Comparison of ENCODE assay signal across 8 cellular contexts in genomic region chr1:151199860-151200581, GRCh38. TPM values are rescaled to one million over a fixed set of nuclear protein-coding genes. Genes with fewer than 3 reads are reported as not detected.
A peak's percentile ranks its signal among the peaks of the same experiment; 100 is the strongest.
DNase-seq lines count a peak whose midpoint lies in the region; ATAC-seq lines count a peak whose summit lies in the region.

No MANE protein-coding gene starts in this region.

- peak overlapping the region; percentile 93 to 100 (median 97) for H3K27ac Mint-ChIP-seq in CD4-positive, alpha-beta memory T cell
- peak overlapping the region; percentile 96 for H3K27ac Mint-ChIP-seq in activated naive CD8-positive, alpha-beta T cell
- peak overlapping the region; percentile 99 for H3K27ac Mint-ChIP-seq in stimulated activated naive B cell treated with anti-CD40 and anti-IgM and Interleukin-4, amounts not matched to agents 10 μg/mL and 1 μg/mL and 100 μg/mL, for 72 hours

- H3K27me3 Mint-ChIP-seq in CD4-positive, alpha-beta memory T cell, result peaks cover 0 to 2% of the 10 kb centered on the region in 2 donors
- H3K27me3 Mint-ChIP-seq in activated naive CD8-positive, alpha-beta T cell, result no peaks in the 10 kb centered on the region
- no peaks in the 10 kb centered on the region for H3K27me3 Mint-ChIP-seq in stimulated activated naive B cell treated with anti-CD40 and anti-IgM and Interleukin-4, amounts not matched to agents 10 μg/mL and 1 μg/mL and 100 μg/mL, for 72 hours

- DNase-seq in CD4-positive, alpha-beta memory T cell, result peak in 1 of 5 donors; percentile 47
- DNase-seq in LHCN-M2 (ENCODE audit: low read depth), result peak; percentile 70
- DNase-seq in stimulated activated naive B cell treated with anti-CD40 and anti-IgM and Interleukin-4, amounts not matched to agents 10 μg/mL and 1 μg/mL and 100 μg/mL, for 72 hours, result no peak
- no peak for DNase-seq in NCI-H1436 (lab: John Stamatoyannopoulos, UW)
- no peak for DNase-seq in activated gamma-delta T cell treated with Interleukin-2 at 50 U/mL for 16 hours

- H3K36me3 ChIP-seq in CD4-positive, alpha-beta memory T cell (ENCODE audit: insufficient read depth, low read length), result peaks cover 5% of the 10 kb centered on the region
- H3K36me3 ChIP-seq in iPS-20b (ENCODE audit: insufficient read depth, low read depth, low read length), result peaks cover 33% of the 10 kb centered on the region; the same call in 1 of the 2 replicates

- ATAC-seq in stimulated activated naive B cell treated with anti-CD40 and anti-IgM and Interleukin-4, amounts not matched to agents 10 μg/mL and 1 μg/mL and 100 μg/mL, for 72 hours (replicated peaks), result no peak
- ATAC-seq in GM21526 (IDR thresholded peaks at IDR 0.05; ENCODE audit: low FRiP score, unreplicated experiment), result no peak

- peaks cover 39% of the 10 kb centered on the region for H3K4me1 ChIP-seq in CD4-positive, alpha-beta memory T cell (ENCODE audit: insufficient read depth, low read length)
- H3K4me1 ChIP-seq in iPS-20b (ENCODE audit: insufficient read depth, low read length), result no peaks in the 10 kb centered on the region; the same call in 1 of the 2 replicates

- CTCF ChIA-PET in CD4-positive, alpha-beta memory T cell (lab: Charles Lee; ENCODE audit: partially characterized antibody), result interaction anchor here (1.1 to 2.6 kb wide), 4 partner anchors 45 to 141 kb away, joined by 3 to 8 read pairs (median 4); no protein-coding TSS in a partner anchor

- H3K27ac ChIP-seq in CD4-positive, alpha-beta memory T cell (ENCODE audit: low read depth, low read length), result peak overlapping the region; percentile 79
- no peak overlapping the region for H3K27ac ChIP-seq in iPS-20b (ENCODE audit: low read length)

- H3K4me3 ChIP-seq in CD4-positive, alpha-beta memory T cell (ENCODE audit: low read length in 2 of 2), result peak overlapping the region; percentile 89 to 99
- H3K4me3 ChIP-seq in iPS-20b (ENCODE audit: low read length), result peak overlapping the region; percentile 97

- peak overlapping the region; percentile 96 to 100 (median 98) for H3K4me3 Mint-ChIP-seq in CD4-positive, alpha-beta memory T cell
- H3K4me3 Mint-ChIP-seq in activated naive CD8-positive, alpha-beta T cell, result peak overlapping the region; percentile 100
- peak overlapping the region; percentile 96 to 97 for H3K4me3 Mint-ChIP-seq in stimulated activated naive B cell treated with anti-CD40 and anti-IgM and Interleukin-4, amounts not matched to agents 10 μg/mL and 1 μg/mL and 100 μg/mL, for 72 hours

- peaks cover 33 to 60% (median 49%) of the 10 kb centered on the region in 4 donors for H3K4me1 Mint-ChIP-seq in CD4-positive, alpha-beta memory T cell
- peaks cover 49% of the 10 kb centered on the region for H3K4me1 Mint-ChIP-seq in activated naive CD8-positive, alpha-beta T cell (ENCODE audit: low read depth)
- peaks cover 18 to 44% of the 10 kb centered on the region in 2 donors for H3K4me1 Mint-ChIP-seq in stimulated activated naive B cell treated with anti-CD40 and anti-IgM and Interleukin-4, amounts not matched to agents 10 μg/mL and 1 μg/mL and 100 μg/mL, for 72 hours

- peaks cover 3 to 27% of the 10 kb centered on the region in 2 donors for H3K36me3 Mint-ChIP-seq in CD4-positive, alpha-beta memory T cell
- H3K36me3 Mint-ChIP-seq in activated naive CD8-positive, alpha-beta T cell, result no peaks in the 10 kb centered on the region
- H3K36me3 Mint-ChIP-seq in stimulated activated naive B cell treated with anti-CD40 and anti-IgM and Interleukin-4, amounts not matched to agents 10 μg/mL and 1 μg/mL and 100 μg/mL, for 72 hours, result peaks cover 21 to 28% of the 10 kb centered on the region in 2 donors

- H3K9ac ChIP-seq in iPS-20b (ENCODE audit: low read depth, low read length), result peak overlapping the region; percentile 98

- POLR2A ChIA-PET in CD4-positive, alpha-beta memory T cell (lab: Charles Lee; ENCODE audit: partially characterized antibody), result interaction anchor here (1.2 to 4.5 kb wide), 5 partner anchors 10 to 55 kb away, joined by 3 to 25 read pairs (median 4); partner anchors contain the start of genes PSMD4, TNFAIP8L2 and VPS72

- no peaks in the 10 kb centered on the region for H3K27me3 ChIP-seq in CD4-positive, alpha-beta memory T cell (ENCODE audit: insufficient read depth, low read length)
- H3K27me3 ChIP-seq in iPS-20b (ENCODE audit: insufficient read depth, low read length), result no peaks in the 10 kb centered on the region

- no peaks in the 10 kb centered on the region for H3K9me3 ChIP-seq in CD4-positive, alpha-beta memory T cell (ENCODE audit: control insufficient read depth in 1 of 2, low read length in 2 of 2)
- H3K9me3 ChIP-seq in iPS-20b (ENCODE audit: insufficient read depth, low read depth, low read length), result no peaks in the 10 kb centered on the region

- peaks cover 0 to 3% (median 0%) of the 10 kb centered on the region in 8 donors for H3K9me3 Mint-ChIP-seq in CD4-positive, alpha-beta memory T cell
- H3K9me3 Mint-ChIP-seq in activated naive CD8-positive, alpha-beta T cell (ENCODE audit: low read depth), result no peaks in the 10 kb centered on the region
- H3K9me3 Mint-ChIP-seq in stimulated activated naive B cell treated with anti-CD40 and anti-IgM and Interleukin-4, amounts not matched to agents 10 μg/mL and 1 μg/mL and 100 μg/mL, for 72 hours, result no peaks in the 10 kb centered on the region

- intact Hi-C loops in CD4-positive, alpha-beta memory T cell (cut with micrococcal nuclease), result loop anchor here (2.0 to 10.0 kb wide), 2 partner anchors 147 to 195 kb away; partner anchors contain the start of genes PSMB4 and RFX5

RNA-seq across cellular contexts. Expression of gene PIP5K1A, which starts 1.7 kb away (rescaled TPM):
- total RNA-seq in CD4-positive, alpha-beta memory T cell, result 10 to 100 TPM; 50.8 to 53.1 TPM
- 10 to 100 TPM; 13.7 to 16.2 TPM for polyA plus RNA-seq in CD4-positive, alpha-beta memory T cell
- total RNA-seq in LHCN-M2 (2014; rRNA removed), result 48.9 and 49.7 TPM in 2 replicates
- polyA plus RNA-seq in LHCN-M2 (2012), result 33.5 TPM

RNA-seq across cellular contexts. Expression of gene VPS72, which starts 10.0 kb away (rescaled TPM):
- 10 to 100 TPM; 68.1 to 68.4 TPM for total RNA-seq in CD4-positive, alpha-beta memory T cell
- polyA plus RNA-seq in CD4-positive, alpha-beta memory T cell, result 100 to 1,000 TPM in 1 of 2 donors, 10 to 100 TPM in 1; 80.6 to 102 TPM
- 59.8 and 64.0 TPM in 2 replicates for total RNA-seq in LHCN-M2 (2014; rRNA removed)
- 58.7 TPM for polyA plus RNA-seq in LHCN-M2 (2012)

RNA-seq across cellular contexts. Expression of gene TMOD4, which starts 24.2 kb away (rescaled TPM):
- total RNA-seq in CD4-positive, alpha-beta memory T cell, result 1 to 10 TPM; 6.4 TPM
- polyA plus RNA-seq in CD4-positive, alpha-beta memory T cell, result not detected
- 0.34 TPM in 1 of 2 replicates, not detected in the other for total RNA-seq in LHCN-M2 (2014; rRNA removed)
- polyA plus RNA-seq in LHCN-M2 (2012), result 0.27 TPM

RNA-seq across cellular contexts. Expression of gene SCNM1, which starts 34.1 kb away (rescaled TPM):
- 10 to 100 TPM; 57.4 to 61.4 TPM for total RNA-seq in CD4-positive, alpha-beta memory T cell
- polyA plus RNA-seq in CD4-positive, alpha-beta memory T cell, result 10 to 100 TPM; 76.5 to 80.9 TPM
- total RNA-seq in LHCN-M2 (2014; rRNA removed), result 25.5 and 31.9 TPM in 2 replicates
- polyA plus RNA-seq in LHCN-M2 (2012), result 66.3 TPM

RNA-seq across cellular contexts. Expression of gene LYSMD1, which starts 34.3 kb away (rescaled TPM):
- total RNA-seq in CD4-positive, alpha-beta memory T cell, result 1 to 10 TPM; 1.0 to 1.3 TPM
- under 1 TPM in 1 of 2 donors, not detected in 1; 0.59 TPM for polyA plus RNA-seq in CD4-positive, alpha-beta memory T cell
- 9.1 and 10.2 TPM in 2 replicates for total RNA-seq in LHCN-M2 (2014; rRNA removed)
- polyA plus RNA-seq in LHCN-M2 (2012), result 5.2 TPM
